11 cellular contexts compared by ENCODE assay signal in the genomic region with DNA sequence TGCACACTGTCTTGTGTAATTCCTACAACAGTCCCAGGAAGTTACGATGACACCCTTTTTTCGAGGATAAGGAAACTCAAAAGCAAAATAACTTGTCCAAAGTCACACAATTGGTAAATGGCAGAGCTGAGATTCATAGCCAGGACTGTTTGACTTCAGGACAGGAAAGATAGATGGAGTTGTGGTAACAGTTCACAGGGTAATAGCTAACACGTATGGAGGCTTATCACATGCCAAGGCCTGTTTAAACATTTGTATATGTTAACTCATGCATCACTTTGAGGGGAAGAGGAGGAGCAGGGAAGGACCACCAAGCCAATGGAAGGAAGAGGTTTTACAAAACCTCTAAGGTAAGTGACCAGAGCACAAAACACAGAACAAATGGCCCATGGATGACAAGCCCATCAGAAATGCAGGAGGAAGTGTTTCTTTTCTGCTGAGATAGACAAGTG. TPM values are rescaled to one million over a fixed set of nuclear protein-coding genes. Genes with fewer than 3 reads are reported as not detected.
DNase-seq lines count a peak whose midpoint lies in the region; ATAC-seq and TF ChIP-seq lines count a peak whose summit lies in the region.
"Had no signal": no experiment of that assay in that cellular context is flagged by ENCODE, and none has a peak within 500 bp of the region (broad histone marks: within the 10 kb centered on the region; RNA-seq: fewer than 3 reads in every experiment).

No MANE protein-coding gene starts in this region.

- H3K79me2 ChIP-seq in DOHH2 (ENCODE audit: control insufficient read depth, low read length) (peaks cover 88% of the 10 kb centered on the region), osteoblast (ENCODE audit: insufficient read depth, low read length) (peaks cover 78% of the 10 kb centered on the region)

- no peaks in the 10 kb centered on the region for H3F3A ChIP-seq in DOHH2 (ENCODE audit: control insufficient read depth, insufficient read depth)

- H3K4me3 ChIP-seq in DOHH2 (ENCODE audit: low read length) (peak overlapping the region; percentile 92; the same call in 1 of the 2 replicates), esophagus squamous epithelium (peak overlapping the region in 3 of 4 donors; percentile 2 to 85 (median 75)), osteoblast (ENCODE audit: insufficient read depth, low read length) (peak overlapping the region; percentile 5)

- no peak for ATAC-seq in HG02938 (IDR thresholded peaks at IDR 0.05; ENCODE audit: unreplicated experiment)
- ATAC-seq: SK-N-SH treated with all-trans-retinoic acid at 6 μM for 48 hours had no signal

- intact Hi-C loops in esophagus squamous epithelium (cut with DNase I): loop anchor here (10.0 kb wide), 1 partner anchor 61 kb away; no protein-coding TSS in a partner anchor

- no peaks in the 10 kb centered on the region for H3K9me2 ChIP-seq in DOHH2 (replicated peaks; ENCODE audit: control insufficient read depth, low read length)

- 25 to 27% methylated on average over 3 of the region's 3 CpGs for WGBS in esophagus squamous epithelium, 2 donors

- TF ChIP-seq POLR2A in esophagus squamous epithelium (IDR thresholded peaks at IDR 0.05): no peak

- peaks cover 69% of the 10 kb centered on the region for H3K4me1 ChIP-seq in DOHH2 (ENCODE audit: control insufficient read depth, low read length)
- peaks cover 18 to 80% (median 26%) of the 10 kb centered on the region in 3 donors for H3K4me1 ChIP-seq in esophagus squamous epithelium
- peaks cover 37% of the 10 kb centered on the region for H3K4me1 ChIP-seq in osteoblast (ENCODE audit: insufficient read depth, low read length)

- peak overlapping the region; percentile 100 for H3K4me2 ChIP-seq in DOHH2 (ENCODE audit: low read length)
- peak overlapping the region; percentile 9 for H3K4me2 ChIP-seq in osteoblast (ENCODE audit: insufficient read depth, low read length)

- H3K9me3 ChIP-seq in DOHH2 (ENCODE audit: control insufficient read depth, insufficient read depth, low read length) (peaks cover 8% of the 10 kb centered on the region; the same call in 1 of the 2 replicates), esophagus squamous epithelium (no peaks in the 10 kb centered on the region), osteoblast (ENCODE audit: low read depth, low read length) (no peaks in the 10 kb centered on the region)

- TF ChIP-seq CTCF in DOHH2 (IDR thresholded peaks at IDR 0.05; ENCODE audit: low read depth, low read length, poor library complexity, severe bottlenecking) (no peak), esophagus squamous epithelium (IDR thresholded peaks at IDR 0.05) (no peak), osteoblast (IDR thresholded peaks at IDR 0.05; ENCODE audit: extremely low read depth, low read depth, low read length) (no peak)

- H3K36me3 ChIP-seq in DOHH2 (ENCODE audit: control insufficient read depth, low read length) (peaks cover 78% of the 10 kb centered on the region), esophagus squamous epithelium (peaks cover 0 to 47% (median 0%) of the 10 kb centered on the region in 3 donors), osteoblast (ENCODE audit: insufficient read depth, low read length) (peaks cover 23% of the 10 kb centered on the region)

- H3K27me3 ChIP-seq in DOHH2 (ENCODE audit: control insufficient read depth, low read length) (no peaks in the 10 kb centered on the region), esophagus squamous epithelium (no peaks in the 10 kb centered on the region), osteoblast (ENCODE audit: insufficient read depth, low read length) (no peaks in the 10 kb centered on the region)

- H2AFZ ChIP-seq in osteoblast (ENCODE audit: low read length): peak overlapping the region; percentile 5

- peak; percentile 19 for DNase-seq in OCI-M1 (lab: John Stamatoyannopoulos, UW)
- no peak for DNase-seq in esophagus squamous epithelium (lab: John Stamatoyannopoulos, UW)
- DNase-seq in osteoblast (ENCODE audit: insufficient read length, low spot score, missing footprints): no peak
- no peak for DNase-seq in NCI-H2081 treated with DMSO at 0.1 percent for 48 hours (lab: John Stamatoyannopoulos, UW)
- DNase-seq in inferior parietal cortex (ENCODE audit: extremely low spot score): no peak
- DNase-seq in anterior cingulate cortex (lab: John Stamatoyannopoulos, UW): no peak
- DNase-seq: hippocampal formation, NCI-H2171 treated with DMSO at 0.1 percent for 48 hours had no signal

- H3K27ac ChIP-seq in DOHH2 (ENCODE audit: low read depth, low read length) (no peak overlapping the region), esophagus squamous epithelium (peak overlapping the region; percentile 83 to 93 (median 90)), osteoblast (ENCODE audit: low read depth, low read length) (no peak overlapping the region)

- H4K20me1 ChIP-seq in DOHH2 (ENCODE audit: control insufficient read depth, insufficient read depth, low read depth, low read length): peaks cover 30% of the 10 kb centered on the region
- peaks cover 28% of the 10 kb centered on the region for H4K20me1 ChIP-seq in osteoblast (ENCODE audit: insufficient read depth, low read length)

RNA-seq across cellular contexts. Expression of a gene that starts 2.8 kb away (rescaled TPM):
- 100 to 1,000 TPM; 285 to 499 (median 340) TPM for total RNA-seq in esophagus squamous epithelium
- 151 and 168 TPM in 2 replicates for total RNA-seq in osteoblast

Comparison
In these comparisons a context has a peak if more than half of its experiments do, and no peak if none do; other contexts are left out.
1. H3K27ac ChIP-seq: peak in esophagus squamous epithelium (4 of 4); none in DOHH2 (single experiment) and osteoblast (single experiment).
2. H3K4me3 ChIP-seq: peak in every context shown above with its lines; median percentile 92 in DOHH2; 75 in esophagus squamous epithelium; 5 in osteoblast.